In genomic region chr4:101981756-101982155, GRCh38 we compare ENCODE assay signal across 13 cellular contexts.
DNase-seq lines count a peak whose midpoint lies in the region; ATAC-seq, FAIRE-seq and TF ChIP-seq lines count a peak whose summit lies in the region.
"Had no signal": no experiment of that assay in that cellular context is flagged by ENCODE, and none has a peak within 500 bp of the region (broad histone marks: within the 10 kb centered on the region; RNA-seq: fewer than 3 reads in every experiment).

No MANE protein-coding gene starts in this region.

- no peak overlapping the region for H3K9ac ChIP-seq in neuronal stem cell (ENCODE audit: low read depth, low read length, poor library complexity)

- DNase-seq in NCI-H226 = peak; percentile 29
- DNase-seq in bronchial epithelial cell (ENCODE audit: low read depth) = peak; percentile 86
- no peak for DNase-seq in neuronal stem cell (ENCODE audit: low spot score)
- no peak for DNase-seq in NCI-H345 treated with DMSO at 0.1 percent for 48 hours (lab: John Stamatoyannopoulos, UW; ENCODE audit: unreplicated experiment)
- DNase-seq in NCI-H82 (lab: John Stamatoyannopoulos, UW) = no peak
- no peak for DNase-seq in SK-N-DZ (ENCODE audit: low spot score)
- DNase-seq in body of pancreas = no peak
- DNase-seq: activated CD4-positive, alpha-beta T cell treated with anti-CD3 and anti-CD28 coated beads for 4 hours; DMS79 treated with DMSO at 0.1 percent for 48 hours; naive thymus-derived CD8-positive, alpha-beta T cell; NCI-H1694 had no signal

- no peak overlapping the region for H4K91ac ChIP-seq in neuronal stem cell (ENCODE audit: low read depth, low read length, poor library complexity)

- H2AK5ac ChIP-seq in neuronal stem cell (ENCODE audit: low read depth, low read length) = no peak overlapping the region

- no peak overlapping the region for H3K14ac ChIP-seq in neuronal stem cell (ENCODE audit: low read length)

- TF ChIP-seq CTCF in bronchial epithelial cell (IDR thresholded peaks at IDR 0.05; ENCODE audit: insufficient read depth, low read length, severe bottlenecking) (no peak), body of pancreas (IDR thresholded peaks at IDR 0.05) (no peak)

- H2BK15ac ChIP-seq in neuronal stem cell (ENCODE audit: low read length) = no peak overlapping the region

- H3K9me3 ChIP-seq in neuronal stem cell (replicated peaks in 1 of 2; ENCODE audit: control insufficient read depth in 2 of 2, insufficient read depth in 1 of 2, low read depth in 1 of 2, low read length in 2 of 2) = no peaks in the 10 kb centered on the region
- H3K9me3 ChIP-seq in body of pancreas = no peaks in the 10 kb centered on the region

- no peak overlapping the region for H2BK120ac ChIP-seq in neuronal stem cell (ENCODE audit: low read depth, low read length)

- peak overlapping the region; percentile 89 for H2AFZ ChIP-seq in neuronal stem cell (ENCODE audit: low read length)

- H3K4me1 ChIP-seq in neuronal stem cell (ENCODE audit: control insufficient read depth in 2 of 2, insufficient read depth in 1 of 2, low read depth in 1 of 2, low read length in 2 of 2) (peaks cover 0 to 1% of the 10 kb centered on the region in 2 donors), body of pancreas (peaks cover 3% of the 10 kb centered on the region)
- H3K4me1 ChIP-seq: heart left ventricle had no signal

- intact Hi-C loops in body of pancreas (cut with DNase I) = no loop called here

- H2BK5ac ChIP-seq in neuronal stem cell (ENCODE audit: low read length) = no peak overlapping the region

- no peak overlapping the region for H4K8ac ChIP-seq in neuronal stem cell (ENCODE audit: low read depth, low read length)

- no peak for TF ChIP-seq POLR2A in body of pancreas (IDR thresholded peaks at IDR 0.05)

- no peak overlapping the region for H3K18ac ChIP-seq in neuronal stem cell (ENCODE audit: low read length)

- WGBS in neuronal stem cell (ENCODE audit: extremely low coverage in 2 of 2, insufficient read length in 2 of 2, insufficient replicate concordance in 1 of 2), 2 donors = no CpG with 5 or more reads among the region's 1 CpG
- WGBS in body of pancreas, 2 donors = 9 to 11% methylated on average over 1 of the region's 1 CpG

- H3K27ac ChIP-seq in neuronal stem cell (replicated peaks; ENCODE audit: low read length) = no peak overlapping the region
- no peak overlapping the region for H3K27ac ChIP-seq in body of pancreas
- H3K27ac ChIP-seq: heart left ventricle had no signal

- H2BK12ac ChIP-seq in neuronal stem cell (ENCODE audit: low read length) = no peak overlapping the region

- H3K79me1 ChIP-seq in neuronal stem cell (ENCODE audit: low read depth, low read length) = no peaks in the 10 kb centered on the region

- no peak overlapping the region for H3K4me3 ChIP-seq in bronchial epithelial cell (ENCODE audit: low read depth, low read length)
- no peak overlapping the region for H3K4me3 ChIP-seq in neuronal stem cell (ENCODE audit: low read length in 2 of 2)
- no peak overlapping the region for H3K4me3 ChIP-seq in body of pancreas
- H3K4me3 ChIP-seq: heart left ventricle had no signal

- H3K4ac ChIP-seq in neuronal stem cell (ENCODE audit: low read length) = no peak overlapping the region

- H3K36me3 ChIP-seq in bronchial epithelial cell (ENCODE audit: control insufficient read depth, insufficient read depth, low read length) (no peaks in the 10 kb centered on the region), neuronal stem cell (replicated peaks in 1 of 2; ENCODE audit: control insufficient read depth in 2 of 2, insufficient read depth in 2 of 2, low read length in 2 of 2) (no peaks in the 10 kb centered on the region), body of pancreas (replicated peaks in 1 of 2; ENCODE audit: insufficient read depth in 1 of 2, low read depth in 2 of 2) (no peaks in the 10 kb centered on the region)
- H3K36me3 ChIP-seq: heart left ventricle had no signal

- no peak for FAIRE-seq in bronchial epithelial cell (lab: Jason Lieb, UNC)

- H3K23ac ChIP-seq in neuronal stem cell (ENCODE audit: low read depth, low read length, poor library complexity) = no peak overlapping the region

- H3K4me2 ChIP-seq in neuronal stem cell (ENCODE audit: insufficient read depth, low read length, poor library complexity, severe bottlenecking) = no peak overlapping the region

- H3K27me3 ChIP-seq in bronchial epithelial cell (ENCODE audit: control insufficient read depth, insufficient read depth, low read length) (no peaks in the 10 kb centered on the region), neuronal stem cell (ENCODE audit: control insufficient read depth in 3 of 3, insufficient read depth in 3 of 3, low read depth in 1 of 3, low read length in 3 of 3) (no peaks in the 10 kb centered on the region), body of pancreas (no peaks in the 10 kb centered on the region)
- H3K27me3 ChIP-seq: heart left ventricle had no signal

- ATAC-seq in GM19351 (IDR thresholded peaks at IDR 0.05; ENCODE audit: unreplicated experiment) (peak; percentile 49), body of pancreas (no peak)
- ATAC-seq: heart left ventricle; naive thymus-derived CD8-positive, alpha-beta T cell had no signal

Comparison
In these comparisons a context has a peak if more than half of its experiments do, and no peak if none do; other contexts are left out.
1. DNase-seq: peak in NCI-H226 (single experiment) and bronchial epithelial cell (single experiment); none in neuronal stem cell (single experiment), NCI-H345 treated with DMSO at 0.1 percent for 48 hours (single experiment), NCI-H82 (single experiment), SK-N-DZ (single experiment) and body of pancreas (0 of 4).